20 cellular contexts compared by ENCODE assay signal in genomic region chr6:1633366-1634021, GRCh38.
"Had no signal": no experiment of that assay in that cellular context is flagged by ENCODE, and none has a peak within 500 bp of the region (broad histone marks: within the 10 kb centered on the region; RNA-seq: fewer than 3 reads in every experiment).

No MANE protein-coding gene starts in this region.

- FAIRE-seq: RCC 7860 had no signal

- H3K9me3 ChIP-seq: MG63, SK-N-SH had no signal

- H3K36me3 ChIP-seq: MG63 had no signal

- H3K4me2 ChIP-seq: SK-N-SH had no signal

- H3K9ac ChIP-seq: SK-N-SH had no signal

- H3K4me3 ChIP-seq: MG63 had no signal

- H3K27me3 ChIP-seq: MG63 had no signal

- DNase-seq: IMR-90, Karpas-422, KG1, MG63, NCI-H1092, NCI-H1105 treated with DMSO at 0.1 percent for 48 hours, NCI-H1417 treated with DMSO at 0.1 percent for 48 hours, NCI-H146, NCI-H1694 treated with DMSO at 0.1 percent for 48 hours, NCI-H1930, NCI-H2081, NCI-H2107, NCI-H2227 treated with DMSO at 0.1 percent for 48 hours, NCI-H524, NCI-H526 treated with DMSO at 0.1 percent for 48 hours, NCI-H748 treated with DMSO at 0.1 percent for 48 hours, RPMI8226, SHP77, SK-N-SH had no signal
